In the genomic region with DNA sequence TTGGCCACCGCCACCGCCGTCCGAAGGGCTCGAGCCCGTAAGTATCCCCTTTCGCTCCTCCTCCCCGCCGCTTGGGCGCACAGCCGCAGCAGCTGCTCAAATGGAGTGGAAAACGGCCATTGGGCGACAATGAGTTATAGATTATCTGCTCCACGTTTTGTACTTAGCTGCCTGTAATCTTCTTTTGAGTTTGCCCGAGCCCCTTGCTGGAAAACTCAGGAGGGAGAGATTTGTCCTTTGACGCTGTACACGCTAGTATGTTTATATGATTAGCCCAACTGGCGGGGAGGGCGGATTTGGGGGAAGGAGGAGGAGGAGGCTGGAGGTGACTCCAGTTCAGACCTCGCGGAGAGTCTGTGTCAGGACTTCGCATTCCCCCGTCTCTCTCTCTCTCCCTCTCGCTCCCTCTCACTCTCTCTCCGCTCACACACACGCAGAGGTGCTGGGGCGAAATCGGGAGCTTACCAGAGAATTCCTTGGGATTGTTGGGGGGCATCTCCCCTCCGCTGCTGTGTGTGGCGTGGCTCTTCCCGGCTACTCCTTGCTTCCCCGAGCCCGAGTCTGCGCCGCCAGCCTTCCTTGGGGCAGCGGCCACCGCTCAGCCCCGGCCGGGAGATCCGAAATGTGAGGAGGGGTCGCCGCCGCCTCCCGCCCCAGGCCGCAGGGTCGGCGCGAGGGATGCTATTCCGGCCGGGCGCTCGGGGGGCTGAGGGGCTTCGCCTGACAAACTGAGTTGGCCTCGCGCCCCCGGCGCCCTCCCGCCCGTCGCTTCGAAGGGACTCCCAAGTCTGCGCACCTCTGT, we compare ENCODE assay signal across 8 cellular contexts. TPM values are rescaled to one million over a fixed set of nuclear protein-coding genes. Genes with fewer than 3 reads are reported as not detected.
DNase-seq lines count a peak whose midpoint lies in the region; ATAC-seq and TF ChIP-seq lines count a peak whose summit lies in the region.

No MANE protein-coding gene starts in this region.

- no peaks in the 10 kb centered on the region for H3K9me3 ChIP-seq in right cardiac atrium (ENCODE audit: control insufficient read depth, low read length)
- no peaks in the 10 kb centered on the region for H3K9me3 ChIP-seq in prostate gland

- intact Hi-C loops in right cardiac atrium (cut with DNase I) = loop anchor here in 1 of 4 donors (5.0 to 10.0 kb wide), 2 partner anchors 174 to 489 kb away; no protein-coding TSS in a partner anchor
- intact Hi-C loops in prostate gland (cut with DNase I) = loop anchor here (5.0 kb wide), 2 partner anchors 121 to 1584 kb away; no protein-coding TSS in a partner anchor

- WGBS in right cardiac atrium = under 1% methylated on average over 62 of the region's 62 CpGs
- 1% methylated on average over 62 of the region's 62 CpGs for WGBS in prostate gland

- peak; percentile 58 for TF ChIP-seq POLR2A in prostate gland (IDR thresholded peaks at IDR 0.05)

- H3K36me3 ChIP-seq in prostate gland = no peaks in the 10 kb centered on the region

- peak overlapping the region; percentile 91 for H3K27ac ChIP-seq in right cardiac atrium (ENCODE audit: low read length)
- H3K27ac ChIP-seq in prostate gland = peak overlapping the region; percentile 94 to 98

- peak; percentile 81 for DNase-seq in EL
- DNase-seq in NCI-H446 (lab: John Stamatoyannopoulos, UW) = peak; percentile 92 to 93
- peak in 30 of 58 donors; percentile 10 to 71 (median 38) for DNase-seq in anterior cingulate cortex (lab: John Stamatoyannopoulos, UW)
- DNase-seq in right cardiac atrium = peak; percentile 81 to 88 (median 87)
- DNase-seq in prostate gland (ENCODE audit: low spot score) = peak; percentile 91
- no peak for DNase-seq in activated gamma-delta T cell (lab: John Stamatoyannopoulos, UW)

- peak overlapping the region; percentile 86 for H3K4me3 ChIP-seq in right cardiac atrium (ENCODE audit: low read length)
- H3K4me3 ChIP-seq in prostate gland = peak overlapping the region; percentile 64 to 68

- ATAC-seq in HG02970 (IDR thresholded peaks at IDR 0.05; ENCODE audit: low FRiP score, unreplicated experiment) (peak; percentile 45), right cardiac atrium (peak; percentile 91 to 93), HG03469 (IDR thresholded peaks at IDR 0.05; ENCODE audit: unreplicated experiment) (no peak)

- TF ChIP-seq CTCF in prostate gland (IDR thresholded peaks at IDR 0.05) = peak in 1 of 4 experiments; percentile 3

- H3K4me1 ChIP-seq in right cardiac atrium (ENCODE audit: control insufficient read depth, insufficient read depth, low read length) (no peaks in the 10 kb centered on the region), prostate gland (replicated peaks) (no peaks in the 10 kb centered on the region)

- H3K27me3 ChIP-seq in right cardiac atrium (ENCODE audit: control insufficient read depth, insufficient read depth) (no peaks in the 10 kb centered on the region), prostate gland (replicated peaks; ENCODE audit: insufficient read depth) (no peaks in the 10 kb centered on the region)

RNA-seq across cellular contexts. Expression of a gene that starts 0.5 kb away (rescaled TPM):
- total RNA-seq in right cardiac atrium = 10 to 100 TPM; 55.4 to 78.2 (median 70.8) TPM
- polyA plus RNA-seq in right cardiac atrium = 41.5 TPM
- total RNA-seq in prostate gland = 10 to 100 TPM; 34.0 to 54.0 TPM
